In genomic region chr2:1414121-1414520, GRCh38 we compare ENCODE assay signal across 32 cellular contexts. TPM values are rescaled to one million over a fixed set of nuclear protein-coding genes. Genes with fewer than 3 reads are reported as not detected.
"Had no signal": no experiment of that assay in that cellular context is flagged by ENCODE, and none has a peak within 500 bp of the region (broad histone marks: within the 10 kb centered on the region; RNA-seq: fewer than 3 reads in every experiment).

No MANE protein-coding gene starts in this region.

- H3K9me3 Mint-ChIP-seq: activated naive CD4-positive, alpha-beta T cell treated with anti-CD3 and anti-CD28 coated beads, Interleukin-2, amount 50 U/mL, for 72 hours; activated naive CD8-positive, alpha-beta T cell treated with anti-CD3 and anti-CD28 coated beads, Interleukin-2, amount 50 U/mL, for 24 hours had no signal

- H3K27me3 ChIP-seq: ascending aorta, body of pancreas had no signal

- DNase-seq: activated CD4-positive, alpha-beta T cell treated with anti-CD3 and anti-CD28 coated beads for 48 hours; activated CD4-positive, alpha-beta T cell treated with anti-CD3 and anti-CD28 coated beads, Interleukin-2, amount 50 U/mL, for 4 hours; activated CD4-positive, CD25-positive, alpha-beta regulatory T cell treated with anti-CD3 and anti-CD28 coated beads, Interleukin-2, amount 50 U/mL, for 72 hours; activated CD8-positive, alpha-beta memory T cell treated with anti-CD3 and anti-CD28 coated beads, Interleukin-2, amount 50 U/mL, for 48 hours; activated CD8-positive, alpha-beta T cell treated with anti-CD3 and anti-CD28 coated beads, Interleukin-2, amount 10 ng/mL, durations not matched to agents 7 days and 5 days; activated effector memory CD4-positive, alpha-beta T cell treated with Interleukin-2 at 50 U/mL for 16 hours; activated naive CD4-positive, alpha-beta T cell; activated naive CD8-positive, alpha-beta T cell treated with anti-CD3 and anti-CD28 coated beads, Interleukin-2, amount 50 U/mL, for 24 hours; activated T-cell treated with anti-CD3 and anti-CD28 coated beads, Interleukin-2, amount 50 U/mL, for 1 hour; amniotic stem cell; Karpas-422; MM.1S; NCI-H1105; NCI-H1436; NCI-H1694 treated with DMSO at 0.1 percent for 48 hours; NCI-H2029 treated with DMSO at 0.1 percent for 48 hours; NCI-H345; NCI-H510A; NCI-H526 treated with DMSO at 0.1 percent for 48 hours; NCI-H82; RPMI8226; T-helper 1 cell had no signal

- H3K36me3 Mint-ChIP-seq: activated naive CD4-positive, alpha-beta T cell treated with anti-CD3 and anti-CD28 coated beads, Interleukin-2, amount 50 U/mL, for 72 hours had no signal

- H3K9me3 ChIP-seq: ascending aorta, body of pancreas had no signal

- H3K4me3 ChIP-seq: ascending aorta, body of pancreas, K562, SK-N-MC had no signal

- H3K36me3 ChIP-seq: ascending aorta had no signal

- ATAC-seq: activated CD8-positive, alpha-beta T cell treated with anti-CD3 and anti-CD28 coated beads, Interleukin-2, amount 10 ng/mL, durations not matched to agents 7 days and 5 days; activated naive CD4-positive, alpha-beta T cell treated with anti-CD3 and anti-CD28 coated beads, Interleukin-2, amount 50 U/mL, for 72 hours; activated naive CD8-positive, alpha-beta T cell treated with anti-CD3 and anti-CD28 coated beads, Interleukin-2, amount 50 U/mL, for 24 hours; body of pancreas; K562; Panc1; Right ventricle myocardium inferior had no signal

- H3K4me1 ChIP-seq: ascending aorta had no signal

- H3K27ac ChIP-seq: ascending aorta, SK-N-MC, VCaP had no signal

- H3K4me1 Mint-ChIP-seq: activated naive CD8-positive, alpha-beta T cell treated with anti-CD3 and anti-CD28 coated beads, Interleukin-2, amount 50 U/mL, for 24 hours had no signal

- H3K27me3 Mint-ChIP-seq: activated naive CD8-positive, alpha-beta T cell treated with anti-CD3 and anti-CD28 coated beads, Interleukin-2, amount 50 U/mL, for 24 hours had no signal

- H3K4me3 Mint-ChIP-seq: activated CD8-positive, alpha-beta T cell treated with anti-CD3 and anti-CD28 coated beads, Interleukin-2, amount 10 ng/mL, durations not matched to agents 7 days and 5 days; activated naive CD8-positive, alpha-beta T cell treated with anti-CD3 and anti-CD28 coated beads, Interleukin-2, amount 50 U/mL, for 24 hours had no signal

- H3K27ac Mint-ChIP-seq: activated CD8-positive, alpha-beta T cell treated with anti-CD3 and anti-CD28 coated beads, Interleukin-2, amount 10 ng/mL, durations not matched to agents 7 days and 5 days; activated naive CD8-positive, alpha-beta T cell treated with anti-CD3 and anti-CD28 coated beads, Interleukin-2, amount 50 U/mL, for 24 hours had no signal

- FAIRE-seq: bronchial epithelial cell, K562 had no signal

RNA-seq across cellular contexts. Expression of gene TPO, which starts 0.9 kb away (rescaled TPM):
- total RNA-seq: activated CD8-positive, alpha-beta T cell treated with anti-CD3 and anti-CD28 coated beads, Interleukin-2, amount 10 ng/mL, durations not matched to agents 7 days and 5 days; activated naive CD4-positive, alpha-beta T cell treated with anti-CD3 and anti-CD28 coated beads, Interleukin-2, amount 50 U/mL, for 72 hours; bronchial epithelial cell; K562; OCI-LY7 had no signal
- polyA plus RNA-seq: K562 had no signal
